Comparison of ENCODE assay signal across 8 cellular contexts in the genomic region with DNA sequence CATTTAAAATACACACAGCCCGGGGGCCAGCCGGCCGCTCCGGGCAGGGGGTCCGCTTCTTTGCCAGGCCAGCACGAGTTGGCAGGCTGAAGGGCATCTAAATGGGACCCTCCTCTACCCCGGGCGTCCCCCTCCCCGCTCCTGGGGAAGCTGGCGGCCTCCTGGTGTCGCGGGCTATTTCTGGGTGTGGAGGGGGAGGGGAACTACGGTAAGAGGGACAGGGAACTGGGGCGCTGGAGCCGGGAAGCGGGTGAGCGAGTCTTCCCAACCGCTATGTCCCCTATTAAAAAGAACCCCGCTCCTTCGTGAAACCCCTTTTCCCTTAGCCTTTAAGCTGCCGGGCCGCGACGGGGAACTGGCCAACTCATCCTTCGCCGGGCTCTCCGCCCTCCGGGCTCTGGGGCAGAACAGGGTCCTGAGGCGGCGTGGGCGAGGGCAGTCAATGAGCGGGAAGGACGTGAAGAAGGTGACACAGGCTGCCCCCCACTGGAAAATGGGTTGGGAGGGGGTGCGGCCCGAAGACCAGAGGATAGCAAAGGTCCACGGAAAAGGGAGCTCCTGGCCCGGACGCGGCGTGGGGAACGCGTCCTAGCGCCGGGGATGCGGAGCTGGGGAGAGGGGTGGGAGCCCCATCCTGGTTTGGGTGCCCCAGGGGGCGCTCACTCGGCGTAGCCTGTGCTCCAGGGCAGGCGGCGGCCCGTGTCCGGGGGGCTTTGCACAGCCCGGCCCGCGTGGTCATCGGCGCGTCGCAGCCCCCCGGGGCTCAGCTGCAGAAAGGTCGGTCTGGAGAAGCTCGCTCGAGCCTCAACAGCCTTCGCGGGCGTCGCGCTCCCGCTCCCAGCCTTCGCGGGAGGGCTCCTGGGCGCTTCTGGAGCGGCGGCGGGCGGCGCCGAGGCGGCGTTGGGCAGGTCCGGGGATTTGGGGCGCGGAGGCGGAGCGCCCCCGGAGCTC. TPM values are rescaled to one million over a fixed set of nuclear protein-coding genes. Genes with fewer than 3 reads are reported as not detected.
A peak's percentile ranks its signal among the peaks of the same experiment; 100 is the strongest.
DNase-seq lines count a peak whose midpoint lies in the region; ATAC-seq, FAIRE-seq and TF ChIP-seq lines count a peak whose summit lies in the region.

No MANE protein-coding gene starts in this region.

- RAD21 ChIA-PET in GM12878 (lab: Charles Lee; ENCODE audit: unreplicated experiment), result interaction anchor here (0.7 to 8.6 kb wide), 29 partner anchors 10 to 362 kb away, joined by 3 to 192 read pairs (median 6); a partner anchor contains a TSS

- no peaks in the 10 kb centered on the region for H3K36me3 ChIP-seq in Karpas-422 (ENCODE audit: insufficient read depth, low read length)
- no peaks in the 10 kb centered on the region for H3K36me3 ChIP-seq in GM12878 (ENCODE audit: control insufficient read depth in 2 of 2, insufficient read depth in 2 of 2, low read length in 1 of 2)
- no peaks in the 10 kb centered on the region for H3K36me3 ChIP-seq in kidney epithelial cell (ENCODE audit: control insufficient read depth, insufficient read depth, low read length)
- H3K36me3 ChIP-seq in stomach, result no peaks in the 10 kb centered on the region

- H3K9ac ChIP-seq in Karpas-422 (ENCODE audit: low read length), result peak overlapping the region; percentile 68
- H3K9ac ChIP-seq in GM12878 (ENCODE audit: control insufficient read depth, insufficient read depth, low read length), result peak overlapping the region; percentile 31; the same call in 1 of the 2 replicates

- in situ Hi-C loops in GM12878 (cut with MboI), result loop anchor here (5.0 kb wide), 2 partner anchors 93 to 328 kb away; no protein-coding TSS in a partner anchor

- intact Hi-C loops in GM12878 (cut with micrococcal nuclease; ENCODE audit: unreplicated experiment) (loop anchor here (2.0 to 10.0 kb wide), 6 partner anchors 96 to 963 kb away; a partner anchor contains a TSS), stomach (cut with DNase I; ENCODE audit: low total_unique reads) (loop anchor here (5.0 to 10.0 kb wide), 2 partner anchors 88 to 330 kb away; no protein-coding TSS in a partner anchor)

- H3K4me1 ChIP-seq in Karpas-422 (ENCODE audit: low read length) (peaks cover 28% of the 10 kb centered on the region), GM12878 (ENCODE audit: control insufficient read depth, insufficient read depth, low read length) (peaks cover 22% of the 10 kb centered on the region), stomach (peaks cover 22 to 43% (median 39%) of the 10 kb centered on the region in 4 donors)

- H3K4me3 ChIP-seq in Karpas-422 (ENCODE audit: low read length), result peak overlapping the region; percentile 68
- peak overlapping the region; percentile 79 for H3K4me3 ChIP-seq in GM12878
- peak overlapping the region; percentile 52 for H3K4me3 ChIP-seq in kidney epithelial cell (ENCODE audit: low read depth, low read length)
- peak overlapping the region; percentile 67 to 86 (median 70) for H3K4me3 ChIP-seq in stomach

- TF ChIP-seq CTCF in GM12878 (IDR thresholded peaks at IDR 0.05 in 2 of 3, conservative IDR thresholded peaks at IDR 0.05 in 1 of 3; ENCODE audit: control insufficient read depth in 2 of 3, extremely low read depth in 1 of 3, insufficient read depth in 1 of 3, low read depth in 3 of 3, low read length in 3 of 3), result no peak; a peak in 1 of 6 replicates
- TF ChIP-seq CTCF in kidney epithelial cell (IDR thresholded peaks at IDR 0.05; ENCODE audit: insufficient read depth, low read length, poor library complexity, severe bottlenecking), result no peak
- TF ChIP-seq CTCF in stomach (IDR thresholded peaks at IDR 0.05), result no peak

- no TSS peak for BruUV-seq in GM12878 (replicated peaks; lab: Mats Ljungman, UMichigan)

- WGBS in GM12878 (ENCODE audit: insufficient coverage, insufficient replicate concordance, low lambda C conversion rate, missing lambda C conversion rate), result 2% methylated on average over 48 of the region's 86 CpGs
- 1 to 3% (median 1%) methylated on average over 36 to 86 of the region's 86 CpGs for WGBS in stomach, 5 donors

- TF ChIP-seq POLR2A in GM12878 (IDR thresholded peaks at IDR 0.05; ENCODE audit: low read depth, low read length), result no peak
- TF ChIP-seq POLR2A in stomach (IDR thresholded peaks at IDR 0.05), result no peak

- SMC1A ChIA-PET in GM12878 (lab: Charles Lee; ENCODE audit: uncharacterized antibody, unreplicated experiment), result interaction anchor here (1.0 to 8.7 kb wide), 13 partner anchors 10 to 358 kb away, joined by 3 to 178 read pairs (median 10); a partner anchor contains a TSS

- peak; percentile 31 for ATAC-seq in GM12878

- no peak for TF ChIP-seq EP300 in GM12878 (IDR thresholded peaks at IDR 0.05; ENCODE audit: borderline replicate concordance in 1 of 2, control insufficient read depth in 1 of 2, low read depth in 2 of 2, low read length in 2 of 2)
- no peak for TF ChIP-seq EP300 in stomach (IDR thresholded peaks at IDR 0.05)

- H4K20me1 ChIP-seq in Karpas-422 (ENCODE audit: insufficient read depth, low read depth, low read length) (peaks cover 3% of the 10 kb centered on the region), GM12878 (ENCODE audit: control insufficient read depth, insufficient read depth) (0 out of 2 replicates have a peak, but pooled peaks cover 3% of the 10 kb centered on the region)

- H2AFZ ChIP-seq in Karpas-422 (ENCODE audit: low read length) (peak overlapping the region; percentile 74; the same call in 1 of the 2 replicates), GM12878 (ENCODE audit: control insufficient read depth, low read depth, low read length) (peak overlapping the region; percentile 62)

- TF ChIP-seq RAD21 in GM12878 (IDR thresholded peaks at IDR 0.05; ENCODE audit: insufficient read depth, low read depth, low read length), result no peak

- H3K79me2 ChIP-seq in Karpas-422 (ENCODE audit: low read length) (no peaks in the 10 kb centered on the region), GM12878 (ENCODE audit: control insufficient read depth, insufficient read depth, low read length) (no peaks in the 10 kb centered on the region)

- H3K27ac ChIP-seq in Karpas-422 (ENCODE audit: low read length), result no peak overlapping the region
- no peak overlapping the region for H3K27ac ChIP-seq in GM12878 (ENCODE audit: control insufficient read depth, insufficient read depth)
- H3K27ac ChIP-seq in stomach, result peak overlapping the region in 3 of 5 donors; percentile 19 to 81 (median 80)

- H3K4me2 ChIP-seq in Karpas-422 (ENCODE audit: low read depth, low read length, poor library complexity, severe bottlenecking) (peak overlapping the region; percentile 77), GM12878 (ENCODE audit: control insufficient read depth, insufficient read depth) (peak overlapping the region; percentile 98)

- CTCF ChIA-PET in GM12878 (lab: Yijun Ruan, JAX), result interaction anchor here (0.6 to 10.8 kb wide), 32 partner anchors 9 to 964 kb away, joined by 3 to 428 read pairs (median 6); a partner anchor contains a TSS

- H3K9me2 ChIP-seq in Karpas-422 (replicated peaks; ENCODE audit: insufficient read depth, low read length), result no peaks in the 10 kb centered on the region

- no peaks in the 10 kb centered on the region for H3K27me3 ChIP-seq in Karpas-422 (ENCODE audit: low read length)
- H3K27me3 ChIP-seq in GM12878 (replicated peaks in 1 of 2; ENCODE audit: control insufficient read depth in 2 of 2, insufficient read depth in 2 of 2, low read length in 1 of 2), result peaks cover 0 to 2% of the 10 kb centered on the region in 2 experiments; a peak in 1 of 4 replicates
- H3K27me3 ChIP-seq in kidney epithelial cell (ENCODE audit: control insufficient read depth, insufficient read depth, low read length), result no peaks in the 10 kb centered on the region
- H3K27me3 ChIP-seq in stomach, result peaks cover 0 to 14% (median 0%) of the 10 kb centered on the region in 3 donors

- POLR2A ChIA-PET in GM12878 (lab: Charles Lee), result interaction anchor here (0.5 to 1.7 kb wide), 16 partner anchors 10 to 358 kb away, joined by 3 to 9 read pairs (median 5); a partner anchor contains a TSS

- H3K9me3 ChIP-seq in Karpas-422 (ENCODE audit: low read length), result no peaks in the 10 kb centered on the region
- H3K9me3 ChIP-seq in GM12878 (replicated peaks; ENCODE audit: control insufficient read depth, insufficient read depth, low read length), result no peaks in the 10 kb centered on the region
- no peaks in the 10 kb centered on the region for H3K9me3 ChIP-seq in stomach

- no peak for FAIRE-seq in GM12878 (lab: Jason Lieb, UNC)

- peak; percentile 19 for DNase-seq in stimulated activated CD4-positive, alpha-beta T cell treated with anti-CD3 and anti-CD28 coated beads, Interleukin-4, amount 100 ng/mL, for 1 hour
- DNase-seq in stimulated activated CD4-positive, alpha-beta T cell treated with anti-CD3 and anti-CD28 coated beads, Interleukin-12 subunit alpha, Interleukin-12 subunit beta, amount 100 ng/mL, for 4 hours, result no peak
- DNase-seq in Karpas-422 (peak; percentile 55), GM12878 (ENCODE audit: low read depth, low spot score) (no peak), kidney epithelial cell (ENCODE audit: low read depth) (no peak), stomach (peak; percentile 32), cerebellar cortex (ENCODE audit: low spot score) (no peak), AG08396 (ENCODE audit: low spot score) (no peak)

RNA-seq across cellular contexts. Expression of a gene that starts 0.5 kb away (rescaled TPM):
- total RNA-seq in Karpas-422 (2014; rRNA removed; shearing (Covaris generic); ENCODE audit: low replicate concordance), result not detected in 2 replicates
- 0.56 and 0.69 TPM in 2 replicates for total RNA-seq in GM12878 (2013; cell fraction: nucleolus; rRNA removed)
- total RNA-seq in GM12878 (2014; rRNA removed) (0.76 and 1.4 TPM in 2 replicates), GM12878 (2014; rRNA removed; fragmentation: Illumina TruSeq; extraction: Trizol) (0.32 and 0.45 TPM in 2 replicates), GM12878 (2021) (0.59 and 1.5 TPM in 2 replicates), kidney epithelial cell (2.1 and 2.3 TPM in 2 replicates), stomach (1 to 10 TPM in 1 of 5 donors, under 1 TPM in 1, not detected in 3; 0.87 to 1.3 TPM)
- polyA plus RNA-seq in GM12878 (2011; ENCODE audit: low read depth), result 0.47 TPM
- polyA plus RNA-seq in GM12878 (2011; rRNA removed) (0.88 and 1.6 TPM in 2 replicates), GM12878 (2014; fragmentation: Illumina TruSeq; extraction: Trizol) (0.19 and 0.71 TPM in 2 replicates), GM12878 (2014; fragmentation: Nextera tagmentation; extraction: Ambion mirVana) (under 1 TPM in 1 of 2 experiments, not detected in 1; 0.07 TPM), GM12878 (2014; rRNA removed) (1.3 and 1.8 TPM in 2 replicates), GM12878 (2016; fragmentation: Nextera tagmentation; extraction: Ambion mirVana) (under 1 TPM; 0.25 to 0.34 TPM), stomach (1 to 10 TPM in 1 of 3 donors, under 1 TPM in 1, not detected in 1; 0.50 to 4.0 TPM)
- polyA plus RNA-seq in GM12878 (2011; cell fraction: cytosol; rRNA removed), result 2.2 and 2.3 TPM in 2 replicates
- 5.5 and 7.0 TPM in 2 replicates for polyA plus RNA-seq in GM12878 (2011; cell fraction: nucleus; rRNA removed)
- 0.72 and 0.80 TPM in 2 replicates for polyA plus RNA-seq in GM12878 (2012)
- 1.1 and 1.2 TPM in 2 replicates for polyA minus RNA-seq in GM12878 (2011; rRNA and poly(A)+ RNA removed)
- polyA minus RNA-seq in GM12878 (2011; cell fraction: cytosol; rRNA and poly(A)+ RNA removed), result 0.94 TPM in 1 of 2 replicates, not detected in the other
- polyA minus RNA-seq in GM12878 (2011; cell fraction: nucleus; rRNA and poly(A)+ RNA removed), result 0.85 and 1.1 TPM in 2 replicates

RNA-seq across cellular contexts. Expression of a gene that starts 7.7 kb away (rescaled TPM):
- total RNA-seq in Karpas-422 (2014; rRNA removed; shearing (Covaris generic); ENCODE audit: low replicate concordance), result 16.5 and 38.6 TPM in 2 replicates
- 33.4 and 48.0 TPM in 2 replicates for total RNA-seq in GM12878 (2013; cell fraction: nucleolus; rRNA removed)
- total RNA-seq in GM12878 (2014; rRNA removed), result 178 and 187 TPM in 2 replicates
- total RNA-seq in GM12878 (2014; rRNA removed; fragmentation: Illumina TruSeq; extraction: Trizol), result 183 TPM in 2 replicates
- 138 and 142 TPM in 2 replicates for total RNA-seq in GM12878 (2021)
- 130 TPM for polyA plus RNA-seq in GM12878 (2011; ENCODE audit: low read depth)
- 258 and 371 TPM in 2 replicates for polyA plus RNA-seq in GM12878 (2011; rRNA removed)
- 673 and 682 TPM in 2 replicates for polyA plus RNA-seq in GM12878 (2011; cell fraction: cytosol; rRNA removed)
- polyA plus RNA-seq in GM12878 (2011; cell fraction: nucleus; rRNA removed), result 302 and 356 TPM in 2 replicates
- polyA plus RNA-seq in GM12878 (2012), result 211 and 224 TPM in 2 replicates
- polyA plus RNA-seq in GM12878 (2014; fragmentation: Illumina TruSeq; extraction: Trizol), result 316 and 336 TPM in 2 replicates
- polyA plus RNA-seq in GM12878 (2014; fragmentation: Nextera tagmentation; extraction: Ambion mirVana), result 10 to 100 TPM; 20.6 to 37.9 TPM
- 232 and 264 TPM in 2 replicates for polyA plus RNA-seq in GM12878 (2014; rRNA removed)
- 100 to 1,000 TPM; 118 to 130 TPM for polyA plus RNA-seq in GM12878 (2016; fragmentation: Nextera tagmentation; extraction: Ambion mirVana)
- 302 and 335 TPM in 2 replicates for polyA minus RNA-seq in GM12878 (2011; rRNA and poly(A)+ RNA removed)
- polyA minus RNA-seq in GM12878 (2011; cell fraction: cytosol; rRNA and poly(A)+ RNA removed), result 68.6 and 69.9 TPM in 2 replicates
- polyA minus RNA-seq in GM12878 (2011; cell fraction: nucleus; rRNA and poly(A)+ RNA removed), result 44.2 and 56.9 TPM in 2 replicates
- total RNA-seq in kidney epithelial cell, result 634 and 639 TPM in 2 replicates
- total RNA-seq in stomach, result 100 to 1,000 TPM in 4 of 5 donors, 10 to 100 TPM in 1; 99.8 to 149 (median 113) TPM
- 100 to 1,000 TPM; 159 to 375 (median 244) TPM for polyA plus RNA-seq in stomach

RNA-seq across cellular contexts. Expression of a gene that starts 40.1 kb away (rescaled TPM):
- 7.7 and 13.8 TPM in 2 replicates for total RNA-seq in Karpas-422 (2014; rRNA removed; shearing (Covaris generic); ENCODE audit: low replicate concordance)
- total RNA-seq in GM12878 (2013; cell fraction: nucleolus; rRNA removed), result 74.7 and 85.4 TPM in 2 replicates
- 43.1 and 47.1 TPM in 2 replicates for total RNA-seq in GM12878 (2014; rRNA removed)
- 31.4 and 37.4 TPM in 2 replicates for total RNA-seq in GM12878 (2014; rRNA removed; fragmentation: Illumina TruSeq; extraction: Trizol)
- total RNA-seq in GM12878 (2021), result 78.2 and 80.3 TPM in 2 replicates
- polyA plus RNA-seq in GM12878 (2011; ENCODE audit: low read depth), result 50.0 TPM
- 15.7 and 43.7 TPM in 2 replicates for polyA plus RNA-seq in GM12878 (2011; rRNA removed)
- 51.6 and 52.6 TPM in 2 replicates for polyA plus RNA-seq in GM12878 (2011; cell fraction: cytosol; rRNA removed)
- 214 and 236 TPM in 2 replicates for polyA plus RNA-seq in GM12878 (2011; cell fraction: nucleus; rRNA removed)
- 48.1 and 49.7 TPM in 2 replicates for polyA plus RNA-seq in GM12878 (2012)
- polyA plus RNA-seq in GM12878 (2014; fragmentation: Illumina TruSeq; extraction: Trizol), result 44.5 and 70.4 TPM in 2 replicates
- polyA plus RNA-seq in GM12878 (2014; fragmentation: Nextera tagmentation; extraction: Ambion mirVana), result 10 to 100 TPM; 21.0 to 28.6 TPM
- polyA plus RNA-seq in GM12878 (2014; rRNA removed), result 65.8 and 82.0 TPM in 2 replicates
- polyA plus RNA-seq in GM12878 (2016; fragmentation: Nextera tagmentation; extraction: Ambion mirVana), result 10 to 100 TPM; 52.5 to 58.6 TPM
- 34.5 and 70.3 TPM in 2 replicates for polyA minus RNA-seq in GM12878 (2011; rRNA and poly(A)+ RNA removed)
- 21.7 and 27.8 TPM in 2 replicates for polyA minus RNA-seq in GM12878 (2011; cell fraction: cytosol; rRNA and poly(A)+ RNA removed)
- polyA minus RNA-seq in GM12878 (2011; cell fraction: nucleus; rRNA and poly(A)+ RNA removed), result 49.7 and 83.2 TPM in 2 replicates
- 46.7 and 57.0 TPM in 2 replicates for total RNA-seq in kidney epithelial cell
- total RNA-seq in stomach, result 100 to 1,000 TPM in 1 of 5 donors, 10 to 100 TPM in 4; 25.9 to 137 (median 79.0) TPM
- 10 to 100 TPM; 43.2 to 86.9 (median 54.5) TPM for polyA plus RNA-seq in stomach

Comparison
In these comparisons a context has a peak if more than half of its experiments do, and no peak if none do; other contexts are left out.
1. DNase-seq: peak in stimulated activated CD4-positive, alpha-beta T cell treated with anti-CD3 and anti-CD28 coated beads, Interleukin-4, amount 100 ng/mL, for 1 hour (single experiment), Karpas-422 (single experiment) and stomach (single experiment); none in stimulated activated CD4-positive, alpha-beta T cell treated with anti-CD3 and anti-CD28 coated beads, Interleukin-12 subunit alpha, Interleukin-12 subunit beta, amount 100 ng/mL, for 4 hours (single experiment), GM12878 (single experiment), kidney epithelial cell (single experiment), cerebellar cortex (single experiment) and AG08396 (single experiment).
2. H3K27ac ChIP-seq: peak in stomach (3 of 5); none in Karpas-422 (single experiment) and GM12878 (single experiment).
3. Peak in every context shown above with its lines, with median percentiles within 50 percentile points of each other: H3K4me3 ChIP-seq.